In the genomic region with DNA sequence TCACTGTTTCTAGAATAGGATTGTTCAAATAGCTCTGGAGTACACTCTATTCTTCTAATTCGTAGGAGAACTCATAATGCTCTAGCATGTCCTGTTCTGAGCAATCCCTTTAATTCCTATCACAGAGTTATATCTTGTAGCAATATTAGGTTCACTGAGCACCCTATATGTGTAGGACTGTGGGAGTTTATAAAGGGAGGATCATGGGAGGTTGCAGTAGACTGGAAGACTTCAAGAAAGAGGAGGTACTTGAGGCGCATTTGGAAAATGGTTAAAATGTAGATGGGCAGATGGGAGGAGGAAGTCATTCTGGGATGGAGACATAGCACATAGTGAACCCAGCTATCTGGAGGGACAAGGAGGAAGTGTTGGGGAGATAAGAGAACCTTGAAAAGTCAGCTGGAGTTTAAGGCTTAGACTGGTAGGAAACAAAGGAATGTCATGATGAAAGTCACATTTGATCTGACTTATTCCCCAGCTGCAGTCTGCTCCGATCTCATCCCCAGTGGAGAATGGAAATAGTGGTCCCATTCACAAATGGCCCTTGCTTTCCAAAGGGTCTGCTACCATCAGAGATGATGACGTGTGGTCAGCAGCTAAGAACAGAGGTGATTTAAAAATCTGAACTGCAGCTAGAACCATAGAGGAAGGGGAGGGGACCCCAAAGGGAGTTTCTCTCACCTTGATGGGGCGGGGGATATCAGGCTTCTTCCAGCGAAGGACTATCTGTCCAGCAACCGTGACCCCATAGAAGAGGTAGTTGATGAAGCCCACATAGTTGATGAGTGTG, we compare ENCODE assay signal across 1 cellular context.
TF ChIP-seq lines count a peak whose summit lies in the region.

No MANE protein-coding gene starts in this region.

TF ChIP-seq in K562, 482 proteins besides CTCF, POLR2A, EP300 and RAD21 (continued from another document and continues in another):
- TF ChIP-seq, protein P1, sequence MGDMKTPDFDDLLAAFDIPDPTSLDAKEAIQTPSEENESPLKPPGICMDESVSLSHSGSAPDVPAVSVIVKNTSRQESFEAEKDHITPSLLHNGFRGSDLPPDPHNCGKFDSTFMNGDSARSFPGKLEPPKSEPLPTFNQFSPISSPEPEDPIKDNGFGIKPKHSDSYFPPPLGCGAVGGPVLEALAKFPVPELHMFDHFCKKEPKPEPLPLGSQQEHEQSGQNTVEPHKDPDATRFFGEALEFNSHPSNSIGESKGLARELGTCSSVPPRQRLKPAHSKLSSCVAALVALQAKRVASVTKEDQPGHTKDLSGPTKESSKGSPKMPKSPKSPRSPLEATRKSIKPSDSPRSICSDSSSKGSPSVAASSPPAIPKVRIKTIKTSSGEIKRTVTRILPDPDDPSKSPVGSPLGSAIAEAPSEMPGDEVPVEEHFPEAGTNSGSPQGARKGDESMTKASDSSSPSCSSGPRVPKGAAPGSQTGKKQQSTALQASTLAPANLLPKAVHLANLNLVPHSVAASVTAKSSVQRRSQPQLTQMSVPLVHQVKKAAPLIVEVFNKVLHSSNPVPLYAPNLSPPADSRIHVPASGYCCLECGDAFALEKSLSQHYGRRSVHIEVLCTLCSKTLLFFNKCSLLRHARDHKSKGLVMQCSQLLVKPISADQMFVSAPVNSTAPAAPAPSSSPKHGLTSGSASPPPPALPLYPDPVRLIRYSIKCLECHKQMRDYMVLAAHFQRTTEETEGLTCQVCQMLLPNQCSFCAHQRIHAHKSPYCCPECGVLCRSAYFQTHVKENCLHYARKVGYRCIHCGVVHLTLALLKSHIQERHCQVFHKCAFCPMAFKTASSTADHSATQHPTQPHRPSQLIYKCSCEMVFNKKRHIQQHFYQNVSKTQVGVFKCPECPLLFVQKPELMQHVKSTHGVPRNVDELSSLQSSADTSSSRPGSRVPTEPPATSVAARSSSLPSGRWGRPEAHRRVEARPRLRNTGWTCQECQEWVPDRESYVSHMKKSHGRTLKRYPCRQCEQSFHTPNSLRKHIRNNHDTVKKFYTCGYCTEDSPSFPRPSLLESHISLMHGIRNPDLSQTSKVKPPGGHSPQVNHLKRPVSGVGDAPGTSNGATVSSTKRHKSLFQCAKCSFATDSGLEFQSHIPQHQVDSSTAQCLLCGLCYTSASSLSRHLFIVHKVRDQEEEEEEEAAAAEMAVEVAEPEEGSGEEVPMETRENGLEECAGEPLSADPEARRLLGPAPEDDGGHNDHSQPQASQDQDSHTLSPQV (IDR thresholded peaks at IDR 0.05) = peak; percentile 74
- TF ChIP-seq RUNX1 (IDR thresholded peaks at IDR 0.05; ENCODE audit: low read depth) = no peak
- TF ChIP-seq, protein P2, sequence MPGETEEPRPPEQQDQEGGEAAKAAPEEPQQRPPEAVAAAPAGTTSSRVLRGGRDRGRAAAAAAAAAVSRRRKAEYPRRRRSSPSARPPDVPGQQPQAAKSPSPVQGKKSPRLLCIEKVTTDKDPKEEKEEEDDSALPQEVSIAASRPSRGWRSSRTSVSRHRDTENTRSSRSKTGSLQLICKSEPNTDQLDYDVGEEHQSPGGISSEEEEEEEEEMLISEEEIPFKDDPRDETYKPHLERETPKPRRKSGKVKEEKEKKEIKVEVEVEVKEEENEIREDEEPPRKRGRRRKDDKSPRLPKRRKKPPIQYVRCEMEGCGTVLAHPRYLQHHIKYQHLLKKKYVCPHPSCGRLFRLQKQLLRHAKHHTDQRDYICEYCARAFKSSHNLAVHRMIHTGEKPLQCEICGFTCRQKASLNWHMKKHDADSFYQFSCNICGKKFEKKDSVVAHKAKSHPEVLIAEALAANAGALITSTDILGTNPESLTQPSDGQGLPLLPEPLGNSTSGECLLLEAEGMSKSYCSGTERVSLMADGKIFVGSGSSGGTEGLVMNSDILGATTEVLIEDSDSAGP (CRISPR knock-in tag; IDR thresholded peaks at IDR 0.05) = no peak
- TF ChIP-seq, protein P3, sequence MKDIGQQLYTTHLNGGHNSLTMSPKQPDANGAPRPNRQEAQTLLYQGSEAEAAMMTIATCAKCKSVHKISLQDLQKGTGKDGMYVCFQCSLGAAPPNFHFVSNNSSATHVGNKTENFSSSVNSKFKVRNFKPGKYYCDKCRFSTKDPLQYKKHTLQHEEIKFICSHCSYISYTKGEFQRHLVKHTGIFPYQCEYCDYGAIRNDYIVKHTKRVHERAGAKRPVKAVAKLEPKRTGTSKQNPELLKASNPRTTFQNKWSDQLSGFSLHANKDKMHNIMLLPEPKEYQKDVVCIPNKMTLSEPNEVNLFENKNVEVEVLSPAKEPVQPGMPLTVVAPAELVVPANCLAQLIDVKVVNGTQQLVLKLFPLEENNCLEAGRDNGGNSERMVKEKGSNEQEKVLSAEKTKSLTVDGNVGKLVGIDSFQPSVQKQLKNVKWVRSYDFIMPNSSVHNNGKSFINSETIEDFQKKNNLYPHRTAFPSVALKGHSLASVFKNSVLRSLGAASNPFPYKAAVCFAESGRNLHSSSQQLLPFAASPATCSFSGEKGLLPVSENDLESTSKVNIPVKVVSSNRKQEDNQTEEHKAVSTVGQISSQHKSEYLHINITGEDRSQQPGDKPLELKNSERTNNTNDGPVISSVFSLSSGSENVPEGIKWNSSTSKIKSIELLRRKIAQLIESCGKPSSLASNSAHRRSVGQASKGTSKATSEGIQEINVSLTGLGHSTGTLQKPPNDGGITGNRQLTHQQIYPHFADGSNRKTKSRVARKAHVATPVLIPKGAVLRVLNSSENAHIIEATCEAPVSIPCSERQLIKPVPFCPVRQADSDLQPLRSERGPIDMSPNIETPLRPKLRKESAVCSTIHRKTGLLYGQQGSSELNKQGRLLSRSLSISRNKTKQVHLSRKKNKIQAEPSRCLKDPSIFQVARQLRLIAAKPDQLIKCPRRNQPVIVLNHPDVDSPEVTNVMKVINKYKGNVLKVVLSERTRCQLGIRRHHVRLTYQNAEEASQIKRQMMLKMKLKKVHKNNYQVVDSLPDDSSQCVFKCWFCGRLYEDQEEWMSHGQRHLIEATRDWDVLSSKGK (CRISPR knock-in tag; IDR thresholded peaks at IDR 0.05) = no peak
- TF ChIP-seq, protein P4, sequence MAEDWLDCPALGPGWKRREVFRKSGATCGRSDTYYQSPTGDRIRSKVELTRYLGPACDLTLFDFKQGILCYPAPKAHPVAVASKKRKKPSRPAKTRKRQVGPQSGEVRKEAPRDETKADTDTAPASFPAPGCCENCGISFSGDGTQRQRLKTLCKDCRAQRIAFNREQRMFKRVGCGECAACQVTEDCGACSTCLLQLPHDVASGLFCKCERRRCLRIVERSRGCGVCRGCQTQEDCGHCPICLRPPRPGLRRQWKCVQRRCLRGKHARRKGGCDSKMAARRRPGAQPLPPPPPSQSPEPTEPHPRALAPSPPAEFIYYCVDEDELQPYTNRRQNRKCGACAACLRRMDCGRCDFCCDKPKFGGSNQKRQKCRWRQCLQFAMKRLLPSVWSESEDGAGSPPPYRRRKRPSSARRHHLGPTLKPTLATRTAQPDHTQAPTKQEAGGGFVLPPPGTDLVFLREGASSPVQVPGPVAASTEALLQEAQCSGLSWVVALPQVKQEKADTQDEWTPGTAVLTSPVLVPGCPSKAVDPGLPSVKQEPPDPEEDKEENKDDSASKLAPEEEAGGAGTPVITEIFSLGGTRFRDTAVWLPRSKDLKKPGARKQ (CRISPR knock-in tag; IDR thresholded peaks at IDR 0.05) = no peak
- TF ChIP-seq, protein P5, sequence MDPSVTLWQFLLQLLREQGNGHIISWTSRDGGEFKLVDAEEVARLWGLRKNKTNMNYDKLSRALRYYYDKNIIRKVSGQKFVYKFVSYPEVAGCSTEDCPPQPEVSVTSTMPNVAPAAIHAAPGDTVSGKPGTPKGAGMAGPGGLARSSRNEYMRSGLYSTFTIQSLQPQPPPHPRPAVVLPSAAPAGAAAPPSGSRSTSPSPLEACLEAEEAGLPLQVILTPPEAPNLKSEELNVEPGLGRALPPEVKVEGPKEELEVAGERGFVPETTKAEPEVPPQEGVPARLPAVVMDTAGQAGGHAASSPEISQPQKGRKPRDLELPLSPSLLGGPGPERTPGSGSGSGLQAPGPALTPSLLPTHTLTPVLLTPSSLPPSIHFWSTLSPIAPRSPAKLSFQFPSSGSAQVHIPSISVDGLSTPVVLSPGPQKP (CRISPR knock-in tag; IDR thresholded peaks at IDR 0.05) = no peak
- peak in 1 of 2 experiments; percentile 56; a peak in 1 of 4 replicates for TF ChIP-seq TBL1XR1 (IDR thresholded peaks at IDR 0.05; ENCODE audit: low read length in 2 of 2)
- TF ChIP-seq KLF16 (IDR thresholded peaks at IDR 0.05) = peak; percentile 62; the same call in 1 of the 2 replicates
- no peak for TF ChIP-seq HMGN3 (IDR thresholded peaks at IDR 0.05; ENCODE audit: borderline replicate concordance, extremely low read depth, insufficient read length, low read depth, low read length)
- TF ChIP-seq ZC3H8 (IDR thresholded peaks at IDR 0.05) = no peak
- TF ChIP-seq ZKSCAN3 (CRISPR knock-in tag; IDR thresholded peaks at IDR 0.05) = no peak
- TF ChIP-seq, protein P6, sequence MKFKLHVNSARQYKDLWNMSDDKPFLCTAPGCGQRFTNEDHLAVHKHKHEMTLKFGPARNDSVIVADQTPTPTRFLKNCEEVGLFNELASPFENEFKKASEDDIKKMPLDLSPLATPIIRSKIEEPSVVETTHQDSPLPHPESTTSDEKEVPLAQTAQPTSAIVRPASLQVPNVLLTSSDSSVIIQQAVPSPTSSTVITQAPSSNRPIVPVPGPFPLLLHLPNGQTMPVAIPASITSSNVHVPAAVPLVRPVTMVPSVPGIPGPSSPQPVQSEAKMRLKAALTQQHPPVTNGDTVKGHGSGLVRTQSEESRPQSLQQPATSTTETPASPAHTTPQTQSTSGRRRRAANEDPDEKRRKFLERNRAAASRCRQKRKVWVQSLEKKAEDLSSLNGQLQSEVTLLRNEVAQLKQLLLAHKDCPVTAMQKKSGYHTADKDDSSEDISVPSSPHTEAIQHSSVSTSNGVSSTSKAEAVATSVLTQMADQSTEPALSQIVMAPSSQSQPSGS (CRISPR knock-in tag; IDR thresholded peaks at IDR 0.05) = no peak
- peak; percentile 81 for TF ChIP-seq CBFA2T2 (conservative IDR thresholded peaks at IDR 0.05)
- TF ChIP-seq, protein P7, sequence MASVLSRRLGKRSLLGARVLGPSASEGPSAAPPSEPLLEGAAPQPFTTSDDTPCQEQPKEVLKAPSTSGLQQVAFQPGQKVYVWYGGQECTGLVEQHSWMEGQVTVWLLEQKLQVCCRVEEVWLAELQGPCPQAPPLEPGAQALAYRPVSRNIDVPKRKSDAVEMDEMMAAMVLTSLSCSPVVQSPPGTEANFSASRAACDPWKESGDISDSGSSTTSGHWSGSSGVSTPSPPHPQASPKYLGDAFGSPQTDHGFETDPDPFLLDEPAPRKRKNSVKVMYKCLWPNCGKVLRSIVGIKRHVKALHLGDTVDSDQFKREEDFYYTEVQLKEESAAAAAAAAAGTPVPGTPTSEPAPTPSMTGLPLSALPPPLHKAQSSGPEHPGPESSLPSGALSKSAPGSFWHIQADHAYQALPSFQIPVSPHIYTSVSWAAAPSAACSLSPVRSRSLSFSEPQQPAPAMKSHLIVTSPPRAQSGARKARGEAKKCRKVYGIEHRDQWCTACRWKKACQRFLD (CRISPR knock-in tag; IDR thresholded peaks at IDR 0.05) = peak; percentile 69; the same call in 1 of the 2 replicates
- peak; percentile 29; the same call in 1 of the 2 replicates for TF ChIP-seq ELF1 (tag; IDR thresholded peaks at IDR 0.05)
- no peak for TF ChIP-seq TAF7 (tag; IDR thresholded peaks at IDR 0.05)
- TF ChIP-seq, protein P8, sequence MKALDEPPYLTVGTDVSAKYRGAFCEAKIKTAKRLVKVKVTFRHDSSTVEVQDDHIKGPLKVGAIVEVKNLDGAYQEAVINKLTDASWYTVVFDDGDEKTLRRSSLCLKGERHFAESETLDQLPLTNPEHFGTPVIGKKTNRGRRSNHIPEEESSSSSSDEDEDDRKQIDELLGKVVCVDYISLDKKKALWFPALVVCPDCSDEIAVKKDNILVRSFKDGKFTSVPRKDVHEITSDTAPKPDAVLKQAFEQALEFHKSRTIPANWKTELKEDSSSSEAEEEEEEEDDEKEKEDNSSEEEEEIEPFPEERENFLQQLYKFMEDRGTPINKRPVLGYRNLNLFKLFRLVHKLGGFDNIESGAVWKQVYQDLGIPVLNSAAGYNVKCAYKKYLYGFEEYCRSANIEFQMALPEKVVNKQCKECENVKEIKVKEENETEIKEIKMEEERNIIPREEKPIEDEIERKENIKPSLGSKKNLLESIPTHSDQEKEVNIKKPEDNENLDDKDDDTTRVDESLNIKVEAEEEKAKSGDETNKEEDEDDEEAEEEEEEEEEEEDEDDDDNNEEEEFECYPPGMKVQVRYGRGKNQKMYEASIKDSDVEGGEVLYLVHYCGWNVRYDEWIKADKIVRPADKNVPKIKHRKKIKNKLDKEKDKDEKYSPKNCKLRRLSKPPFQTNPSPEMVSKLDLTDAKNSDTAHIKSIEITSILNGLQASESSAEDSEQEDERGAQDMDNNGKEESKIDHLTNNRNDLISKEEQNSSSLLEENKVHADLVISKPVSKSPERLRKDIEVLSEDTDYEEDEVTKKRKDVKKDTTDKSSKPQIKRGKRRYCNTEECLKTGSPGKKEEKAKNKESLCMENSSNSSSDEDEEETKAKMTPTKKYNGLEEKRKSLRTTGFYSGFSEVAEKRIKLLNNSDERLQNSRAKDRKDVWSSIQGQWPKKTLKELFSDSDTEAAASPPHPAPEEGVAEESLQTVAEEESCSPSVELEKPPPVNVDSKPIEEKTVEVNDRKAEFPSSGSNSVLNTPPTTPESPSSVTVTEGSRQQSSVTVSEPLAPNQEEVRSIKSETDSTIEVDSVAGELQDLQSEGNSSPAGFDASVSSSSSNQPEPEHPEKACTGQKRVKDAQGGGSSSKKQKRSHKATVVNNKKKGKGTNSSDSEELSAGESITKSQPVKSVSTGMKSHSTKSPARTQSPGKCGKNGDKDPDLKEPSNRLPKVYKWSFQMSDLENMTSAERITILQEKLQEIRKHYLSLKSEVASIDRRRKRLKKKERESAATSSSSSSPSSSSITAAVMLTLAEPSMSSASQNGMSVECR (CRISPR knock-in tag; IDR thresholded peaks at IDR 0.05) = no peak
- TF ChIP-seq ILK (tag; IDR thresholded peaks at IDR 0.05; ENCODE audit: borderline replicate concordance, low read depth) = no peak
- TF ChIP-seq NR1H2 (CRISPR knock-in tag; IDR thresholded peaks at IDR 0.05) = no peak
- TF ChIP-seq ZNF316 (IDR thresholded peaks at IDR 0.05) = no peak
- TF ChIP-seq ZC3H11A (IDR thresholded peaks at IDR 0.05; ENCODE audit: low read depth, low read length) = no peak
- TF ChIP-seq, protein P9, sequence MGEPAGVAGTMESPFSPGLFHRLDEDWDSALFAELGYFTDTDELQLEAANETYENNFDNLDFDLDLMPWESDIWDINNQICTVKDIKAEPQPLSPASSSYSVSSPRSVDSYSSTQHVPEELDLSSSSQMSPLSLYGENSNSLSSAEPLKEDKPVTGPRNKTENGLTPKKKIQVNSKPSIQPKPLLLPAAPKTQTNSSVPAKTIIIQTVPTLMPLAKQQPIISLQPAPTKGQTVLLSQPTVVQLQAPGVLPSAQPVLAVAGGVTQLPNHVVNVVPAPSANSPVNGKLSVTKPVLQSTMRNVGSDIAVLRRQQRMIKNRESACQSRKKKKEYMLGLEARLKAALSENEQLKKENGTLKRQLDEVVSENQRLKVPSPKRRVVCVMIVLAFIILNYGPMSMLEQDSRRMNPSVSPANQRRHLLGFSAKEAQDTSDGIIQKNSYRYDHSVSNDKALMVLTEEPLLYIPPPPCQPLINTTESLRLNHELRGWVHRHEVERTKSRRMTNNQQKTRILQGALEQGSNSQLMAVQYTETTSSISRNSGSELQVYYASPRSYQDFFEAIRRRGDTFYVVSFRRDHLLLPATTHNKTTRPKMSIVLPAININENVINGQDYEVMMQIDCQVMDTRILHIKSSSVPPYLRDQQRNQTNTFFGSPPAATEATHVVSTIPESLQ (CRISPR knock-in tag; IDR thresholded peaks at IDR 0.05) = 0 out of 2 replicates have a peak, but pooled peaks have one; percentile 79
- TF ChIP-seq, protein P10, sequence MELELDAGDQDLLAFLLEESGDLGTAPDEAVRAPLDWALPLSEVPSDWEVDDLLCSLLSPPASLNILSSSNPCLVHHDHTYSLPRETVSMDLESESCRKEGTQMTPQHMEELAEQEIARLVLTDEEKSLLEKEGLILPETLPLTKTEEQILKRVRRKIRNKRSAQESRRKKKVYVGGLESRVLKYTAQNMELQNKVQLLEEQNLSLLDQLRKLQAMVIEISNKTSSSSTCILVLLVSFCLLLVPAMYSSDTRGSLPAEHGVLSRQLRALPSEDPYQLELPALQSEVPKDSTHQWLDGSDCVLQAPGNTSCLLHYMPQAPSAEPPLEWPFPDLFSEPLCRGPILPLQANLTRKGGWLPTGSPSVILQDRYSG (tag; conservative IDR thresholded peaks at IDR 0.05; ENCODE audit: low read depth) = no peak
- no peak for TF ChIP-seq ZBTB17 (CRISPR knock-in tag; IDR thresholded peaks at IDR 0.05)
- TF ChIP-seq SREBF1 (IDR thresholded peaks at IDR 0.05; ENCODE audit: borderline replicate concordance, low read depth, low read length) = no peak
- TF ChIP-seq ZEB2 (IDR thresholded peaks at IDR 0.05) = no peak
- peak; percentile 77 for TF ChIP-seq TAL1 (IDR thresholded peaks at IDR 0.05)
